28 cellular contexts compared by ENCODE assay signal in genomic region chr13:53821632-53822031, GRCh38.
DNase-seq lines count a peak whose midpoint lies in the region; ATAC-seq and TF ChIP-seq lines count a peak whose summit lies in the region.
"Had no signal": no experiment of that assay in that cellular context is flagged by ENCODE, and none has a peak within 500 bp of the region (broad histone marks: within the 10 kb centered on the region; RNA-seq: fewer than 3 reads in every experiment).

No MANE protein-coding gene starts in this region.

- no peak overlapping the region for H3K4me2 ChIP-seq in neural progenitor cell

- peak overlapping the region; percentile 23 for H2AFZ ChIP-seq in neural progenitor cell (replicated peaks)

- no peak for TF ChIP-seq CTCF in neural progenitor cell (IDR thresholded peaks at IDR 0.05)

- 31% methylated on average over 10 of the region's 10 CpGs for WGBS in right cardiac atrium

- no peaks in the 10 kb centered on the region for H3K36me3 Mint-ChIP-seq in neural progenitor cell
- H3K36me3 Mint-ChIP-seq: activated naive CD4-positive, alpha-beta T cell treated with anti-CD3 and anti-CD28 coated beads, Interleukin-2, amount 50 U/mL, for 72 hours; CD8-positive, alpha-beta T cell; natural killer cell treated with Interleukin-12 subunit alpha and Interleukin-12 subunit beta and Interleukin-15 and Interleukin-18, amount 100 ng/mL, for 72 hours had no signal

- no peaks in the 10 kb centered on the region for H3F3A ChIP-seq in neural progenitor cell (ENCODE audit: low read depth)

- no peaks in the 10 kb centered on the region for H3K27me3 Mint-ChIP-seq in neural progenitor cell (ENCODE audit: insufficient read depth, low read depth)
- H3K27me3 Mint-ChIP-seq: B cell; dendritic cell treated with granulocyte-macrophage colony-stimulating factor and Interleukin-4, amounts not matched to agents 40 ng/mL and 50 ng/mL, for 4 days; natural killer cell treated with Interleukin-12 subunit alpha and Interleukin-12 subunit beta and Interleukin-15 and Interleukin-18, amount 100 ng/mL, for 72 hours had no signal

- no peaks in the 10 kb centered on the region for H3K36me3 ChIP-seq in neural progenitor cell
- H3K36me3 ChIP-seq: esophagus squamous epithelium, MG63, upper lobe of right lung had no signal

- no peaks in the 10 kb centered on the region for H3K4me1 Mint-ChIP-seq in neural progenitor cell
- H3K4me1 Mint-ChIP-seq: B cell had no signal

- ATAC-seq in right cardiac atrium (no peak), Right ventricle myocardium superior (ENCODE audit: poor library complexity) (no peak), HG02852 (IDR thresholded peaks at IDR 0.05; ENCODE audit: unreplicated experiment) (no peak), GM18907 (IDR thresholded peaks at IDR 0.05; ENCODE audit: unreplicated experiment) (no peak)
- ATAC-seq: activated naive CD4-positive, alpha-beta T cell treated with anti-CD3 and anti-CD28 coated beads, Interleukin-2, amount 50 U/mL, for 72 hours; CD8-positive, alpha-beta T cell; natural killer cell treated with Interleukin-12 subunit alpha and Interleukin-12 subunit beta and Interleukin-15 and Interleukin-18, amount 100 ng/mL, for 72 hours; upper lobe of right lung had no signal

- peak in 1 of 3 donors; percentile 9 for DNase-seq in right cardiac atrium
- no peak for DNase-seq in Right ventricle myocardium superior
- DNase-seq in cerebellum (ENCODE audit: low spot score), result peak; percentile 8
- no peak for DNase-seq in neural progenitor cell (ENCODE audit: low spot score)
- DNase-seq in NCI-H345 treated with DMSO at 0.1 percent for 48 hours (lab: John Stamatoyannopoulos, UW; ENCODE audit: unreplicated experiment), result no peak
- DNase-seq: activated CD4-positive, alpha-beta T cell treated with anti-CD3 and anti-CD28 coated beads for 4 hours; activated CD8-positive, alpha-beta memory T cell treated with anti-CD3 and anti-CD28 coated beads for 24 hours; activated T-cell treated with anti-CD3 and anti-CD28 coated beads for 4 hours; CD8-positive, alpha-beta T cell; esophagus squamous epithelium; foreskin melanocyte; KBM-7; kidney glomerular epithelial cell; MG63; NCI-H1105; NCI-H2029; small intestine; stimulated activated naive CD4-positive, alpha-beta T cell treated with Interleukin-2 at 50 U/mL for 16 hours; SW 1271; upper lobe of right lung had no signal

- H3K27me3 ChIP-seq in right cardiac atrium (ENCODE audit: control insufficient read depth, insufficient read depth) (no peaks in the 10 kb centered on the region), neural progenitor cell (no peaks in the 10 kb centered on the region)
- H3K27me3 ChIP-seq: esophagus squamous epithelium, upper lobe of right lung had no signal

- no peak overlapping the region for H3K9ac ChIP-seq in neural progenitor cell

- no peaks in the 10 kb centered on the region for H4K20me1 ChIP-seq in neural progenitor cell (ENCODE audit: low read depth)

- no peaks in the 10 kb centered on the region for H3K79me2 ChIP-seq in neural progenitor cell (ENCODE audit: low read depth)

- no peak overlapping the region for H3K27ac Mint-ChIP-seq in neural progenitor cell
- H3K27ac Mint-ChIP-seq: activated naive CD4-positive, alpha-beta T cell treated with anti-CD3 and anti-CD28 coated beads, Interleukin-2, amount 50 U/mL, for 72 hours; B cell; CD8-positive, alpha-beta T cell; dendritic cell treated with granulocyte-macrophage colony-stimulating factor and Interleukin-4, amounts not matched to agents 40 ng/mL and 50 ng/mL, for 4 days; natural killer cell treated with Interleukin-12 subunit alpha and Interleukin-12 subunit beta and Interleukin-15 and Interleukin-18, amount 100 ng/mL, for 72 hours had no signal

- H3K4me1 ChIP-seq in right cardiac atrium (ENCODE audit: control insufficient read depth, insufficient read depth, low read length) (no peaks in the 10 kb centered on the region), neural progenitor cell (no peaks in the 10 kb centered on the region)
- H3K4me1 ChIP-seq: esophagus squamous epithelium, upper lobe of right lung had no signal

- H3K4me3 Mint-ChIP-seq in neural progenitor cell, result no peak overlapping the region
- H3K4me3 Mint-ChIP-seq: B cell; CD8-positive, alpha-beta T cell; dendritic cell treated with granulocyte-macrophage colony-stimulating factor and Interleukin-4, amounts not matched to agents 40 ng/mL and 50 ng/mL, for 4 days; natural killer cell treated with Interleukin-12 subunit alpha and Interleukin-12 subunit beta and Interleukin-15 and Interleukin-18, amount 100 ng/mL, for 72 hours had no signal

- H3K9me3 ChIP-seq in right cardiac atrium (ENCODE audit: control insufficient read depth, low read length) (no peaks in the 10 kb centered on the region), neural progenitor cell (ENCODE audit: low read depth) (no peaks in the 10 kb centered on the region)
- H3K9me3 ChIP-seq: esophagus squamous epithelium, MG63, upper lobe of right lung had no signal

- intact Hi-C loops in right cardiac atrium (cut with DNase I) (no loop called here), Right ventricle myocardium superior (cut with DNase I) (no loop called here)

- H3K27ac ChIP-seq in right cardiac atrium (ENCODE audit: low read length), result no peak overlapping the region
- no peak overlapping the region for H3K27ac ChIP-seq in neural progenitor cell
- H3K27ac ChIP-seq: esophagus squamous epithelium, HL-60, upper lobe of right lung had no signal

- H3K4me3 ChIP-seq in right cardiac atrium (ENCODE audit: low read length) (peak overlapping the region; percentile 2), neural progenitor cell (no peak overlapping the region)
- H3K4me3 ChIP-seq: esophagus squamous epithelium, lung, MG63, upper lobe of right lung had no signal

- H3K9me3 Mint-ChIP-seq in neural progenitor cell, result no peaks in the 10 kb centered on the region
- H3K9me3 Mint-ChIP-seq: dendritic cell treated with granulocyte-macrophage colony-stimulating factor and Interleukin-4, amounts not matched to agents 40 ng/mL and 50 ng/mL, for 4 days had no signal
